Comparison of ENCODE assay signal across 9 cellular contexts in genomic region chr6:3748726-3749389, GRCh38. TPM values are rescaled to one million over a fixed set of nuclear protein-coding genes. Genes with fewer than 3 reads are reported as not detected.
DNase-seq lines count a peak whose midpoint lies in the region; ATAC-seq and TF ChIP-seq lines count a peak whose summit lies in the region.
"Had no signal": no experiment of that assay in that cellular context is flagged by ENCODE, and none has a peak within 500 bp of the region (broad histone marks: within the 10 kb centered on the region; RNA-seq: fewer than 3 reads in every experiment).

No MANE protein-coding gene starts in this region.

- no peaks in the 10 kb centered on the region for H3K9me3 Mint-ChIP-seq in stimulated activated naive B cell treated with anti-CD40 and anti-IgM and Interleukin-4, amounts not matched to agents 10 μg/mL and 1 μg/mL and 100 μg/mL, for 72 hours

- RAD21 ChIA-PET in HCT116 (lab: Charles Lee; ENCODE audit: low non-redundant PET in 1 of 2, low total read pairs in 2 of 2, uncharacterized antibody in 2 of 2, unreplicated experiment in 2 of 2) = interaction anchor here (0.9 to 2.0 kb wide), 3 partner anchors 184 to 259 kb away, joined by 3 to 8 read pairs (median 7); no protein-coding TSS in a partner anchor

- peak overlapping the region; percentile 96 for H3K27ac Mint-ChIP-seq in stimulated activated naive B cell treated with anti-CD40 and anti-IgM and Interleukin-4, amounts not matched to agents 10 μg/mL and 1 μg/mL and 100 μg/mL, for 72 hours

- H3K4me1 ChIP-seq in HCT116 (ENCODE audit: control insufficient read depth in 1 of 2, insufficient read depth in 2 of 2, low read length in 2 of 2) = peaks cover 12 to 50% of the 10 kb centered on the region in 2 experiments; a peak in 3 of 4 replicates
- H3K4me1 ChIP-seq in liver (ENCODE audit: control insufficient read depth in 4 of 4, insufficient read depth in 4 of 4, low read length in 3 of 4) = peaks cover 23 to 60% (median 48%) of the 10 kb centered on the region in 4 donors
- no peaks in the 10 kb centered on the region for H3K4me1 ChIP-seq in BE2C

- peak overlapping the region; percentile 85 to 87 for H3K4me3 Mint-ChIP-seq in stimulated activated naive B cell treated with anti-CD40 and anti-IgM and Interleukin-4, amounts not matched to agents 10 μg/mL and 1 μg/mL and 100 μg/mL, for 72 hours

- no TSS peak for BruUV-seq in HCT116 (replicated peaks; lab: Mats Ljungman, UMichigan)

- H3K4me3 ChIP-seq in HCT116 (replicated peaks in 1 of 2; ENCODE audit: low read depth in 1 of 2, low read length in 2 of 2) = no peak overlapping the region
- H3K4me3 ChIP-seq in cardiac fibroblast (replicated peaks in 1 of 2; ENCODE audit: low read depth in 2 of 2, low read length in 2 of 2) = peak overlapping the region; percentile 86 to 88
- peak overlapping the region; percentile 56 to 88 (median 87) for H3K4me3 ChIP-seq in liver (ENCODE audit: low read depth in 1 of 3, low read length in 3 of 3)
- no peak overlapping the region for H3K4me3 ChIP-seq in BE2C (ENCODE audit: low read depth, low read length)

- H3K4me2 ChIP-seq in HCT116 (ENCODE audit: low read length) = peak overlapping the region; percentile 95; the same call in 1 of the 2 replicates

- H3K27ac ChIP-seq in HCT116 (ENCODE audit: low read depth, low read length) (no peak overlapping the region; the same call in 1 of the 2 replicates), liver (ENCODE audit: low read depth in 1 of 2, low read length in 2 of 2) (peak overlapping the region; percentile 96 to 99)

- peaks cover 0 to 4% of the 10 kb centered on the region in 2 donors for H3K27me3 Mint-ChIP-seq in stimulated activated naive B cell treated with anti-CD40 and anti-IgM and Interleukin-4, amounts not matched to agents 10 μg/mL and 1 μg/mL and 100 μg/mL, for 72 hours

- H2AFZ ChIP-seq in HCT116 (ENCODE audit: low read depth, low read length, poor library complexity, severe bottlenecking) = no peak overlapping the region

- peaks cover 52 to 66% of the 10 kb centered on the region in 2 donors for H3K4me1 Mint-ChIP-seq in stimulated activated naive B cell treated with anti-CD40 and anti-IgM and Interleukin-4, amounts not matched to agents 10 μg/mL and 1 μg/mL and 100 μg/mL, for 72 hours

- TF ChIP-seq CTCF in HCT116 (IDR thresholded peaks at IDR 0.05 in 2 of 3, conservative IDR thresholded peaks at IDR 0.05 in 1 of 3; ENCODE audit: borderline replicate concordance in 1 of 3, insufficient read depth in 1 of 3, low read depth in 2 of 3, low read length in 2 of 3) (no peak), cardiac fibroblast (IDR thresholded peaks at IDR 0.05; ENCODE audit: low read depth, low read length) (no peak), liver (IDR thresholded peaks at IDR 0.05; ENCODE audit: low read depth, low read length, missing input control) (no peak), BE2C (IDR thresholded peaks at IDR 0.05; ENCODE audit: low read depth, low read length) (no peak), GM10266 (IDR thresholded peaks at IDR 0.05; ENCODE audit: control insufficient read depth, insufficient read depth, low read depth, missing control alignments) (no peak)

- no peaks in the 10 kb centered on the region for H3K27me3 ChIP-seq in HCT116 (ENCODE audit: insufficient read depth, low read length)
- no peaks in the 10 kb centered on the region for H3K27me3 ChIP-seq in liver (ENCODE audit: control insufficient read depth in 4 of 4, insufficient read depth in 4 of 4, low read length in 3 of 4)
- peaks cover 54% of the 10 kb centered on the region for H3K27me3 ChIP-seq in BE2C

- TF ChIP-seq RAD21 in HCT116 (IDR thresholded peaks at IDR 0.05; ENCODE audit: low read depth) = no peak
- TF ChIP-seq RAD21 in liver (IDR thresholded peaks at IDR 0.05) = no peak

- POLR2A ChIA-PET in HCT116 (lab: Charles Lee) = no interaction called here

- no peak for TF ChIP-seq POLR2A in HCT116 (IDR thresholded peaks at IDR 0.05; ENCODE audit: borderline replicate concordance, extremely low read depth, insufficient read depth, insufficient read length)

- H3K9me3 ChIP-seq in HCT116 (ENCODE audit: control insufficient read depth in 1 of 2, insufficient read depth in 1 of 2, low read depth in 1 of 2, low read length in 2 of 2) (no peaks in the 10 kb centered on the region), liver (ENCODE audit: control insufficient read depth in 4 of 4, low read length in 3 of 4) (no peaks in the 10 kb centered on the region), BE2C (no peaks in the 10 kb centered on the region)

- no peaks in the 10 kb centered on the region for H3K9me2 ChIP-seq in HCT116 (ENCODE audit: insufficient read depth)

- ATAC-seq in HCT116 = no peak
- no peak for ATAC-seq in stimulated activated naive B cell treated with anti-CD40 and anti-IgM and Interleukin-4, amounts not matched to agents 10 μg/mL and 1 μg/mL and 100 μg/mL, for 72 hours (replicated peaks)

- CTCF ChIA-PET in HCT116 (lab: Charles Lee) = interaction anchor here (0.9 to 3.0 kb wide), 11 partner anchors 71 to 272 kb away, joined by 3 to 31 read pairs (median 7); a partner anchor contains a TSS

- 67% methylated on average over 7 of the region's 7 CpGs for WGBS in liver

- no peak overlapping the region for H3K9ac ChIP-seq in HCT116 (ENCODE audit: low read length)
- peak overlapping the region; percentile 65 to 88 for H3K9ac ChIP-seq in liver (ENCODE audit: low read depth in 1 of 2, low read length in 2 of 2)

- H3K36me3 ChIP-seq in HCT116 (ENCODE audit: control insufficient read depth in 1 of 2, insufficient read depth in 2 of 2, low read length in 2 of 2) (no peaks in the 10 kb centered on the region), liver (ENCODE audit: control insufficient read depth in 4 of 4, insufficient read depth in 3 of 4, low read depth in 1 of 4, low read length in 3 of 4) (peaks cover 0 to 5% (median 0%) of the 10 kb centered on the region in 4 donors), BE2C (no peaks in the 10 kb centered on the region)

- intact Hi-C loops in HCT116 (cut with micrococcal nuclease) = loop anchor here (1.0 to 10.0 kb wide), 6 partner anchors 76 to 466 kb away; no protein-coding TSS in a partner anchor

- H3K36me3 Mint-ChIP-seq in stimulated activated naive B cell treated with anti-CD40 and anti-IgM and Interleukin-4, amounts not matched to agents 10 μg/mL and 1 μg/mL and 100 μg/mL, for 72 hours = peaks cover 14 to 34% of the 10 kb centered on the region in 2 donors

- DNase-seq in HCT116 (ENCODE audit: low read depth, low spot score) = no peak
- DNase-seq in cardiac fibroblast (ENCODE audit: low read depth in 2 of 2) = no peak
- no peak for DNase-seq in stimulated activated naive B cell treated with anti-CD40 and anti-IgM and Interleukin-4, amounts not matched to agents 10 μg/mL and 1 μg/mL and 100 μg/mL, for 72 hours
- DNase-seq in BE2C = no peak
- DNase-seq in mesenteric fat pad (ENCODE audit: low spot score) = no peak
- no peak for DNase-seq in GM10266 (ENCODE audit: extremely low spot score)
- no peak for DNase-seq in SW 1271 (lab: John Stamatoyannopoulos, UW)
- DNase-seq: NCI-H1105 had no signal

- no peaks in the 10 kb centered on the region for H4K20me1 ChIP-seq in HCT116 (ENCODE audit: insufficient read depth)

- H3K79me2 ChIP-seq in HCT116 (ENCODE audit: insufficient read depth, low read length) = peaks cover 11% of the 10 kb centered on the region; the same call in 1 of the 2 replicates

TF ChIP-seq in HCT116, 20 proteins besides CTCF, POLR2A, EP300 and RAD21:
- TF ChIP-seq SRF (IDR thresholded peaks at IDR 0.05; ENCODE audit: low read depth) (no peak), EZH2phosphoT487 (IDR thresholded peaks at IDR 0.05; ENCODE audit: borderline replicate concordance) (no peak), YY1 (IDR thresholded peaks at IDR 0.05; ENCODE audit: extremely low read depth, insufficient replicate concordance, low read depth, low read length) (no peak), TCF7L2 (IDR thresholded peaks at IDR 0.05; ENCODE audit: borderline replicate concordance, extremely low read depth, insufficient read depth, insufficient read length) (no peak)

TF ChIP-seq in liver, 16 proteins besides CTCF, POLR2A, EP300 and RAD21 (continues in another document):
- TF ChIP-seq FOXA1 (IDR thresholded peaks at IDR 0.05) = no peak
- TF ChIP-seq FOXA2 (IDR thresholded peaks at IDR 0.05) = no peak
- no peak for TF ChIP-seq ATF3 (IDR thresholded peaks at IDR 0.05)
- no peak for TF ChIP-seq RXRA (IDR thresholded peaks at IDR 0.05)
- no peak for TF ChIP-seq HNF4G (IDR thresholded peaks at IDR 0.05)
- no peak for TF ChIP-seq EGR1 (IDR thresholded peaks at IDR 0.05; ENCODE audit: low read depth in 2 of 2)
- TF ChIP-seq MAX (IDR thresholded peaks at IDR 0.05) = no peak
- TF ChIP-seq YY1 (IDR thresholded peaks at IDR 0.05) = no peak

RNA-seq across cellular contexts. Expression of gene PXDC1, which starts 2.7 kb away (rescaled TPM):
- total RNA-seq in HCT116 (2021; ENCODE audit: unreplicated experiment) (6.3 TPM), liver (10 to 100 TPM; 24.1 to 86.4 TPM), mesenteric fat pad (133 TPM)
- polyA plus RNA-seq in HCT116 (2012) = 7.5 and 8.1 TPM in 2 replicates
- 100 to 1,000 TPM in 1 of 2 donors, 10 to 100 TPM in 1; 68.8 to 106 TPM for polyA plus RNA-seq in liver
- not detected for polyA plus RNA-seq in BE2C (2012; ENCODE audit: insufficient read depth, insufficient read length, low read depth)

Comparison
In these comparisons a context has a peak if more than half of its experiments do, and no peak if none do; other contexts are left out.
1. H3K4me3 ChIP-seq: peak in cardiac fibroblast (2 of 2) and liver (3 of 3); none in HCT116 (0 of 2) and BE2C (single experiment).